8 cellular contexts compared by ENCODE assay signal in genomic region chr5:53481887-53482716, GRCh38. TPM values are rescaled to one million over a fixed set of nuclear protein-coding genes. Genes with fewer than 3 reads are reported as not detected.
A peak's percentile ranks its signal among the peaks of the same experiment; 100 is the strongest.
DNase-seq lines count a peak whose midpoint lies in the region; ATAC-seq, FAIRE-seq and TF ChIP-seq lines count a peak whose summit lies in the region.

No MANE protein-coding gene starts in this region.

- H3K27me3 ChIP-seq in HL-60 (ENCODE audit: insufficient read depth, poor library complexity, severe bottlenecking) (peaks cover 29% of the 10 kb centered on the region), SU-DHL-6 (ENCODE audit: low read length) (no peaks in the 10 kb centered on the region), GM12878 (replicated peaks in 1 of 2; ENCODE audit: control insufficient read depth in 2 of 2, insufficient read depth in 2 of 2, low read length in 1 of 2) (peaks cover 4 to 19% of the 10 kb centered on the region in 2 experiments), iPS-20b (ENCODE audit: insufficient read depth, low read length) (peaks cover 14% of the 10 kb centered on the region; the same call in 1 of the 2 replicates)

- intact Hi-C loops in GM12878 (cut with micrococcal nuclease; ENCODE audit: unreplicated experiment) = loop anchor here (5.0 kb wide), 2 partner anchors 80 to 935 kb away; partner anchors contain the start of gene NDUFS4

- no TSS peak for BruUV-seq in GM12878 (replicated peaks; lab: Mats Ljungman, UMichigan)

- H3K4me3 ChIP-seq in HL-60 (replicated peaks; ENCODE audit: insufficient read depth, low read length) (peak overlapping the region; percentile 47), SU-DHL-6 (ENCODE audit: insufficient read depth, low read length, poor library complexity, severe bottlenecking) (peak overlapping the region; percentile 54), GM12878 (peak overlapping the region; percentile 71), iPS-20b (ENCODE audit: low read length) (peak overlapping the region; percentile 90), skin epidermis (peak overlapping the region; percentile 35 to 64 (median 58))

- H3K36me3 ChIP-seq in SU-DHL-6 (ENCODE audit: low read length) (no peaks in the 10 kb centered on the region), GM12878 (ENCODE audit: control insufficient read depth in 2 of 2, insufficient read depth in 2 of 2, low read length in 1 of 2) (no peaks in the 10 kb centered on the region), iPS-20b (ENCODE audit: insufficient read depth, low read depth, low read length) (peaks cover 39% of the 10 kb centered on the region)

- H2AFZ ChIP-seq in SU-DHL-6 (ENCODE audit: low read depth, low read length, severe bottlenecking) = peak overlapping the region; percentile 97
- peak overlapping the region; percentile 51 for H2AFZ ChIP-seq in GM12878 (ENCODE audit: control insufficient read depth, low read depth, low read length)

- ATAC-seq in GM21360 (IDR thresholded peaks at IDR 0.05; ENCODE audit: unreplicated experiment) (peak; percentile 62), GM12878 (peak; percentile 82)

- peak overlapping the region; percentile 78 for H3K4me2 ChIP-seq in SU-DHL-6 (ENCODE audit: low read depth, low read length, poor library complexity, severe bottlenecking)
- peak overlapping the region; percentile 79 for H3K4me2 ChIP-seq in GM12878 (ENCODE audit: control insufficient read depth, insufficient read depth)

- H3K4me1 ChIP-seq in GM12878 (ENCODE audit: control insufficient read depth, insufficient read depth, low read length) (peaks cover 8% of the 10 kb centered on the region), iPS-20b (ENCODE audit: insufficient read depth, low read length) (peaks cover 8% of the 10 kb centered on the region; the same call in 1 of the 2 replicates)

- CTCF ChIA-PET in GM12878 (lab: Yijun Ruan, JAX) = interaction anchor here (0.8 to 3.4 kb wide), 6 partner anchors 12 to 752 kb away, joined by 3 to 14 read pairs (median 6); no protein-coding TSS in a partner anchor

- TF ChIP-seq CTCF in HL-60 (IDR thresholded peaks at IDR 0.05; ENCODE audit: insufficient read depth, low read length) (no peak), SU-DHL-6 (IDR thresholded peaks at IDR 0.05; ENCODE audit: insufficient read depth, low read length, poor library complexity, severe bottlenecking) (no peak), GM12878 (IDR thresholded peaks at IDR 0.05 in 2 of 3, conservative IDR thresholded peaks at IDR 0.05 in 1 of 3; ENCODE audit: control insufficient read depth in 2 of 3, extremely low read depth in 1 of 3, insufficient read depth in 1 of 3, low read depth in 3 of 3, low read length in 3 of 3) (peak in 1 of 3 experiments; percentile 15; a peak in 2 of 6 replicates)

- RAD21 ChIA-PET in GM12878 (lab: Charles Lee; ENCODE audit: unreplicated experiment) = interaction anchor here (0.6 to 1.2 kb wide), 4 partner anchors 387 to 752 kb away, joined by 3 to 4 read pairs (median 3); no protein-coding TSS in a partner anchor

- TF ChIP-seq RAD21 in GM12878 (IDR thresholded peaks at IDR 0.05; ENCODE audit: insufficient read depth, low read depth, low read length) = no peak

- H3K9me2 ChIP-seq in SU-DHL-6 (replicated peaks; ENCODE audit: insufficient read depth, low read length) = no peaks in the 10 kb centered on the region

- peak overlapping the region; percentile 61 for H3K9ac ChIP-seq in SU-DHL-6 (ENCODE audit: low read length)
- H3K9ac ChIP-seq in GM12878 (ENCODE audit: control insufficient read depth, insufficient read depth, low read length) = no peak overlapping the region
- peak overlapping the region; percentile 78 for H3K9ac ChIP-seq in iPS-20b (ENCODE audit: low read depth, low read length)

- WGBS in GM12878 (ENCODE audit: insufficient coverage, insufficient replicate concordance, low lambda C conversion rate, missing lambda C conversion rate) = 1% methylated on average over 36 of the region's 36 CpGs

- no peaks in the 10 kb centered on the region for H4K20me1 ChIP-seq in SU-DHL-6 (ENCODE audit: low read depth, low read length)
- H4K20me1 ChIP-seq in GM12878 (ENCODE audit: control insufficient read depth, insufficient read depth) = no peaks in the 10 kb centered on the region

- H3K27ac ChIP-seq in HL-60 (replicated peaks) (peak overlapping the region; percentile 27; the same call in 1 of the 2 replicates), SU-DHL-6 (ENCODE audit: low read depth, low read length) (peak overlapping the region; percentile 71), GM12878 (ENCODE audit: control insufficient read depth, insufficient read depth) (no peak overlapping the region), iPS-20b (ENCODE audit: low read length) (no peak overlapping the region), skin epidermis (peak overlapping the region in 19 of 21 experiments; percentile 14 to 89 (median 67))

- H3K9me3 ChIP-seq in SU-DHL-6 (ENCODE audit: insufficient read depth, low read length) (no peaks in the 10 kb centered on the region), GM12878 (replicated peaks; ENCODE audit: control insufficient read depth, insufficient read depth, low read length) (no peaks in the 10 kb centered on the region), iPS-20b (ENCODE audit: insufficient read depth, low read depth, low read length) (no peaks in the 10 kb centered on the region)

- in situ Hi-C loops in GM12878 (cut with MboI) = loop anchor here (5.0 kb wide), 1 partner anchor 745 kb away; no protein-coding TSS in a partner anchor

- peak; percentile 13 for FAIRE-seq in GM12878 (lab: Jason Lieb, UNC)

- SMC1A ChIA-PET in GM12878 (lab: Charles Lee; ENCODE audit: uncharacterized antibody, unreplicated experiment) = interaction anchor here (0.6 to 1.4 kb wide), 3 partner anchors 417 to 752 kb away, joined by 3 to 5 read pairs (median 3); no protein-coding TSS in a partner anchor

- no peak for TF ChIP-seq POLR2A in GM12878 (IDR thresholded peaks at IDR 0.05; ENCODE audit: low read depth, low read length)

- DNase-seq in DMS53 treated with DMSO at 0.1 percent for 48 hours (lab: John Stamatoyannopoulos, UW; ENCODE audit: unreplicated experiment) (peak; percentile 61), HL-60 (ENCODE audit: low read depth in 1 of 2, low spot score in 1 of 2) (peak; percentile 51 to 90), GM12878 (ENCODE audit: low read depth, low spot score) (no peak), NCI-H510A (lab: John Stamatoyannopoulos, UW) (no peak)

- TF ChIP-seq EP300 in GM12878 (IDR thresholded peaks at IDR 0.05; ENCODE audit: borderline replicate concordance in 1 of 2, control insufficient read depth in 1 of 2, low read depth in 2 of 2, low read length in 2 of 2) = no peak

- peaks cover 14% of the 10 kb centered on the region for H3F3A ChIP-seq in SU-DHL-6 (ENCODE audit: insufficient read depth)

- H3K79me2 ChIP-seq in SU-DHL-6 (ENCODE audit: insufficient read depth, low read length) (no peaks in the 10 kb centered on the region), GM12878 (ENCODE audit: control insufficient read depth, insufficient read depth, low read length) (no peaks in the 10 kb centered on the region)

- POLR2A ChIA-PET in GM12878 (lab: Charles Lee) = no interaction called here

TF ChIP-seq in GM12878, 131 proteins besides CTCF, POLR2A, EP300 and RAD21 (continues in another document):
- no peak for TF ChIP-seq CUX1 (IDR thresholded peaks at IDR 0.05; ENCODE audit: insufficient replicate concordance, low read depth, low read length)

RNA-seq across cellular contexts. Expression of gene FST, which starts 1.7 kb away (rescaled TPM):
- not detected in 2 replicates for total RNA-seq in GM12878 (2013; cell fraction: nucleolus; rRNA removed)
- total RNA-seq in GM12878 (2014; rRNA removed) = not detected in 2 replicates
- not detected in 2 replicates for total RNA-seq in GM12878 (2014; rRNA removed; fragmentation: Illumina TruSeq; extraction: Trizol)
- 0.23 and 0.43 TPM in 2 replicates for total RNA-seq in GM12878 (2021)
- not detected for polyA plus RNA-seq in GM12878 (2011; ENCODE audit: low read depth)
- polyA plus RNA-seq in GM12878 (2011; rRNA removed) = not detected in 2 replicates
- polyA plus RNA-seq in GM12878 (2011; cell fraction: cytosol; rRNA removed) = not detected in 2 replicates
- not detected in 2 replicates for polyA plus RNA-seq in GM12878 (2011; cell fraction: nucleus; rRNA removed)
- polyA plus RNA-seq in GM12878 (2012) = not detected in 2 replicates
- polyA plus RNA-seq in GM12878 (2014; fragmentation: Illumina TruSeq; extraction: Trizol) = not detected in 2 replicates
- not detected for polyA plus RNA-seq in GM12878 (2014; fragmentation: Nextera tagmentation; extraction: Ambion mirVana)
- not detected in 2 replicates for polyA plus RNA-seq in GM12878 (2014; rRNA removed)
- not detected for polyA plus RNA-seq in GM12878 (2016; fragmentation: Nextera tagmentation; extraction: Ambion mirVana)
- polyA minus RNA-seq in GM12878 (2011; rRNA and poly(A)+ RNA removed) = not detected in 2 replicates
- polyA minus RNA-seq in GM12878 (2011; cell fraction: cytosol; rRNA and poly(A)+ RNA removed) = not detected in 2 replicates
- polyA minus RNA-seq in GM12878 (2011; cell fraction: nucleus; rRNA and poly(A)+ RNA removed) = not detected in 2 replicates

Comparison
In these comparisons a context has a peak if more than half of its experiments do, and no peak if none do; other contexts are left out.
1. DNase-seq: peak in DMS53 treated with DMSO at 0.1 percent for 48 hours (single experiment) and HL-60 (2 of 2); none in GM12878 (single experiment) and NCI-H510A (single experiment).
2. H3K27ac ChIP-seq: peak in HL-60 (single experiment), SU-DHL-6 (single experiment) and skin epidermis (19 of 21); none in GM12878 (single experiment) and iPS-20b (single experiment).
3. Peak in every context shown above with its lines, with median percentiles within 50 percentile points of each other: H3K4me3 ChIP-seq.